In genomic region chr14:106766145-106766544, GRCh38 we compare ENCODE assay signal across 17 cellular contexts.
A peak's percentile ranks its signal among the peaks of the same experiment; 100 is the strongest.
DNase-seq lines count a peak whose midpoint lies in the region; ATAC-seq lines count a peak whose summit lies in the region.
"Had no signal": no experiment of that assay in that cellular context is flagged by ENCODE, and none has a peak within 500 bp of the region (broad histone marks: within the 10 kb centered on the region; RNA-seq: fewer than 3 reads in every experiment).

No MANE protein-coding gene starts in this region.

- peak overlapping the region; percentile 96 for H3K27ac ChIP-seq in KOPT-K1 (ENCODE audit: low read depth, low read length, poor library complexity, severe bottlenecking)

- H3K27ac Mint-ChIP-seq in activated naive CD8-positive, alpha-beta T cell = peak overlapping the region; percentile 54
- H3K27ac Mint-ChIP-seq in activated naive CD8-positive, alpha-beta T cell treated with anti-CD3 and anti-CD28 coated beads for 36 hours = no peak overlapping the region
- H3K27ac Mint-ChIP-seq in T-helper 17 cell = peak overlapping the region; percentile 72
- peak overlapping the region; percentile 70 for H3K27ac Mint-ChIP-seq in stimulated activated effector memory CD8-positive, alpha-beta T cell treated with anti-CD3 and anti-CD28 coated beads, Interleukin-12 subunit alpha, Interleukin-12 subunit beta, amount 100 ng/mL, for 72 hours
- H3K27ac Mint-ChIP-seq: GM23338 had no signal

- H3K9me3 ChIP-seq in KOPT-K1 (ENCODE audit: insufficient read depth, low read length, poor library complexity, severe bottlenecking) (no peaks in the 10 kb centered on the region), T-helper 17 cell (ENCODE audit: control insufficient read depth, low read length, poor library complexity, severe bottlenecking) (no peaks in the 10 kb centered on the region)

- H3K4me1 Mint-ChIP-seq in activated naive CD8-positive, alpha-beta T cell (ENCODE audit: low read depth) = peaks cover 35% of the 10 kb centered on the region
- H3K4me1 Mint-ChIP-seq in activated naive CD8-positive, alpha-beta T cell treated with anti-CD3 and anti-CD28 coated beads for 36 hours = peaks cover 25% of the 10 kb centered on the region
- peaks cover 24% of the 10 kb centered on the region for H3K4me1 Mint-ChIP-seq in T-helper 17 cell
- peaks cover 39% of the 10 kb centered on the region for H3K4me1 Mint-ChIP-seq in stimulated activated effector memory CD8-positive, alpha-beta T cell treated with anti-CD3 and anti-CD28 coated beads, Interleukin-12 subunit alpha, Interleukin-12 subunit beta, amount 100 ng/mL, for 72 hours
- H3K4me1 Mint-ChIP-seq: GM23338 had no signal

- no peaks in the 10 kb centered on the region for H3K27me3 Mint-ChIP-seq in activated naive CD8-positive, alpha-beta T cell
- H3K27me3 Mint-ChIP-seq in activated naive CD8-positive, alpha-beta T cell treated with anti-CD3 and anti-CD28 coated beads for 36 hours = no peaks in the 10 kb centered on the region
- H3K27me3 Mint-ChIP-seq in T-helper 17 cell = no peaks in the 10 kb centered on the region

- no peak for DNase-seq in activated naive CD8-positive, alpha-beta T cell treated with anti-CD3 and anti-CD28 coated beads for 36 hours
- DNase-seq in T-helper 17 cell (no peak), Right ventricle myocardium superior (no peak), NCI-H748 treated with DMSO at 0.1 percent for 48 hours (lab: John Stamatoyannopoulos, UW) (no peak)
- DNase-seq in stimulated activated effector memory CD8-positive, alpha-beta T cell treated with anti-CD3 and anti-CD28 coated beads, Interleukin-12 subunit alpha, Interleukin-12 subunit beta, amount 100 ng/mL, for 72 hours (ENCODE audit: low spot score in 2 of 2) = no peak
- DNase-seq: DMS79, NCI-H1092, NCI-H2081 treated with DMSO at 0.1 percent for 48 hours, NCI-H510A, NCI-H82 had no signal

- H3K4me3 Mint-ChIP-seq in activated naive CD8-positive, alpha-beta T cell = no peak overlapping the region
- no peak overlapping the region for H3K4me3 Mint-ChIP-seq in activated naive CD8-positive, alpha-beta T cell treated with anti-CD3 and anti-CD28 coated beads for 36 hours
- no peak overlapping the region for H3K4me3 Mint-ChIP-seq in T-helper 17 cell
- H3K4me3 Mint-ChIP-seq in stimulated activated effector memory CD8-positive, alpha-beta T cell treated with anti-CD3 and anti-CD28 coated beads, Interleukin-12 subunit alpha, Interleukin-12 subunit beta, amount 100 ng/mL, for 72 hours = no peak overlapping the region
- H3K4me3 Mint-ChIP-seq: GM23338 had no signal

- intact Hi-C loops in Right ventricle myocardium superior (cut with DNase I) = no loop called here

- H3K9me3 Mint-ChIP-seq in activated naive CD8-positive, alpha-beta T cell (ENCODE audit: low read depth) = no peaks in the 10 kb centered on the region
- no peaks in the 10 kb centered on the region for H3K9me3 Mint-ChIP-seq in activated naive CD8-positive, alpha-beta T cell treated with anti-CD3 and anti-CD28 coated beads for 36 hours
- no peaks in the 10 kb centered on the region for H3K9me3 Mint-ChIP-seq in stimulated activated effector memory CD8-positive, alpha-beta T cell treated with anti-CD3 and anti-CD28 coated beads, Interleukin-12 subunit alpha, Interleukin-12 subunit beta, amount 100 ng/mL, for 72 hours
- H3K9me3 Mint-ChIP-seq: CD8-positive, alpha-beta T cell had no signal

- no peak for ATAC-seq in T-helper 17 cell
- ATAC-seq in stimulated activated effector memory CD8-positive, alpha-beta T cell treated with anti-CD3 and anti-CD28 coated beads, Interleukin-12 subunit alpha, Interleukin-12 subunit beta, amount 100 ng/mL, for 72 hours = no peak
- ATAC-seq in Right ventricle myocardium superior (ENCODE audit: poor library complexity) = no peak
- ATAC-seq in GM18498 (IDR thresholded peaks at IDR 0.05; ENCODE audit: unreplicated experiment) = no peak
- ATAC-seq: CD8-positive, alpha-beta T cell; GM23338; HCT116; Panc1 had no signal

- H3K36me3 ChIP-seq in KOPT-K1 (ENCODE audit: insufficient read depth, low read length) = no peaks in the 10 kb centered on the region

- H3K36me3 Mint-ChIP-seq in activated naive CD8-positive, alpha-beta T cell = no peaks in the 10 kb centered on the region
- no peaks in the 10 kb centered on the region for H3K36me3 Mint-ChIP-seq in activated naive CD8-positive, alpha-beta T cell treated with anti-CD3 and anti-CD28 coated beads for 36 hours
- no peaks in the 10 kb centered on the region for H3K36me3 Mint-ChIP-seq in T-helper 17 cell (ENCODE audit: low read depth)
- no peaks in the 10 kb centered on the region for H3K36me3 Mint-ChIP-seq in stimulated activated effector memory CD8-positive, alpha-beta T cell treated with anti-CD3 and anti-CD28 coated beads, Interleukin-12 subunit alpha, Interleukin-12 subunit beta, amount 100 ng/mL, for 72 hours
- H3K36me3 Mint-ChIP-seq: CD8-positive, alpha-beta T cell had no signal
